ENCODE assay signal across 1 cellular context in genomic region chr5:176727528-176727900, GRCh38.
TF ChIP-seq lines count a peak whose summit lies in the region.

No MANE protein-coding gene starts in this region.

TF ChIP-seq in HepG2, 621 proteins besides CTCF, POLR2A, EP300 and RAD21:
- TF ChIP-seq ZNF124 (CRISPR knock-in tag; IDR thresholded peaks at IDR 0.05) (no peak), ZNF652 (CRISPR knock-in tag; IDR thresholded peaks at IDR 0.05; ENCODE audit: borderline replicate concordance, low read depth) (no peak), ZSCAN9 (CRISPR knock-in tag; IDR thresholded peaks at IDR 0.05; ENCODE audit: borderline replicate concordance) (no peak), ZNF841 (CRISPR knock-in tag; IDR thresholded peaks at IDR 0.05; ENCODE audit: borderline replicate concordance) (no peak), ZFP41 (CRISPR knock-in tag; IDR thresholded peaks at IDR 0.05; ENCODE audit: borderline replicate concordance) (no peak), ZNF510 (CRISPR knock-in tag; IDR thresholded peaks at IDR 0.05; ENCODE audit: low read depth) (no peak), TEAD3 (CRISPR knock-in tag; optimal IDR thresholded peaks at IDR 0.05; ENCODE audit: borderline replicate concordance) (no peak), MTF1 (CRISPR knock-in tag; IDR thresholded peaks at IDR 0.05) (no peak), ZNF446 (CRISPR knock-in tag; IDR thresholded peaks at IDR 0.05) (no peak), MBD4 (IDR thresholded peaks at IDR 0.05; ENCODE audit: borderline replicate concordance, low read length) (no peak), GMEB1 (CRISPR knock-in tag; IDR thresholded peaks at IDR 0.05; ENCODE audit: borderline replicate concordance) (no peak), ZFAT (CRISPR knock-in tag; conservative IDR thresholded peaks at IDR 0.05) (no peak), HNRNPUL1 (IDR thresholded peaks at IDR 0.05; ENCODE audit: low read depth, low read length) (no peak)
